Comparison of ENCODE assay signal across 12 cellular contexts in the genomic region with DNA sequence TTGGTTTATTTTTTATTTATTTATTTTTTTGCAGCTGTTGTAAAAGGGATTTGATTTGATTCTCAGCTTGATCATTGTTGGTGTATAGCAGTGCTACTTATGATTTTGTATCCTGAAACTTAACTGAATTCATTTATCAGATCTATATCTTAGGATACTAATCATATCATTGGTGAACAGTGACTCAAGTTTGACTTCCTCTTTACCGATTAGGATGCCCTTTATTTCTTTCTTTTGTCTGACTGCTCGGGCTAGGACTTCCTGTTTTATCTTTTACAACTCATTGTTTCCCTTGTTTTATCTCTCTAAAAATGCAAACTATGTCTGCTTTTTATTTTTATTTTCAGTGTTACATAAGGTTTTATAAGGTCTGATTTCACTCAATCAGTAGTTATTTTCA. TPM values are rescaled to one million over a fixed set of nuclear protein-coding genes. Genes with fewer than 3 reads are reported as not detected.
DNase-seq lines count a peak whose midpoint lies in the region; ATAC-seq, FAIRE-seq and TF ChIP-seq lines count a peak whose summit lies in the region.
"Had no signal": no experiment of that assay in that cellular context is flagged by ENCODE, and none has a peak within 500 bp of the region (broad histone marks: within the 10 kb centered on the region; RNA-seq: fewer than 3 reads in every experiment).

No MANE protein-coding gene starts in this region.

- peaks cover 0 to 3% of the 10 kb centered on the region in 2 experiments; a peak in 2 of 4 replicates for H3K4me1 Mint-ChIP-seq in H9

- no peak overlapping the region for H3K9ac ChIP-seq in BLaER1
- no peak overlapping the region for H3K9ac ChIP-seq in H9 (ENCODE audit: extremely low read depth, insufficient read length, low read length)

- H4K8ac ChIP-seq in H9 (replicated peaks; ENCODE audit: insufficient read length, low read depth, low read length): no peak overlapping the region

- H3K4me1 ChIP-seq in BLaER1 (peaks cover 20% of the 10 kb centered on the region), H9 (ENCODE audit: insufficient read depth, low read length) (no peaks in the 10 kb centered on the region)

- H3K4me2 ChIP-seq in BLaER1: peak overlapping the region; percentile 31
- no peak overlapping the region for H3K4me2 ChIP-seq in H9 (ENCODE audit: insufficient read depth, insufficient read length, low read length)

- H2BK12ac ChIP-seq in H9 (ENCODE audit: insufficient read length, low read depth, low read length): no peak overlapping the region

- H4K20me1 ChIP-seq in BLaER1: peaks cover 3% of the 10 kb centered on the region; the same call in 1 of the 2 replicates
- no peaks in the 10 kb centered on the region for H4K20me1 ChIP-seq in H9 (ENCODE audit: control insufficient read depth, insufficient read depth, insufficient read length)

- H3K79me1 ChIP-seq in H9 (ENCODE audit: insufficient read depth, low read depth, low read length, poor library complexity, severe bottlenecking): no peaks in the 10 kb centered on the region

- no peak overlapping the region for H3K27ac ChIP-seq in BLaER1
- H3K27ac ChIP-seq in H9 (ENCODE audit: insufficient read length, low read depth, low read length): no peak overlapping the region
- H3K27ac ChIP-seq: C4-2B had no signal

- no peak overlapping the region for H2AK5ac ChIP-seq in H9 (ENCODE audit: insufficient read length, low read length)

- DNase-seq in H54 (ENCODE audit: insufficient read length, low spot score) (no peak), fibroblast of pulmonary artery (ENCODE audit: low read depth) (no peak), ecto neural progenitor cell (ENCODE audit: low spot score) (no peak), H9 (no peak)
- no peak for DNase-seq in stimulated activated CD4-positive, alpha-beta T cell treated with anti-CD3 and anti-CD28 coated beads, Interleukin-4, amount 100 ng/mL, for 24 hours
- DNase-seq: amygdala; foreskin fibroblast; stimulated activated CD4-positive, alpha-beta T cell treated with anti-CD3 and anti-CD28 coated beads, Interleukin-4, amount 100 ng/mL, for 4 hours had no signal

- H3K4ac ChIP-seq in H9 (ENCODE audit: low read depth, low read length): no peak overlapping the region

- H3K36me3 ChIP-seq in BLaER1: peaks cover 39% of the 10 kb centered on the region

- H3K23ac ChIP-seq in H9 (ENCODE audit: insufficient read length, low read depth, low read length): no peak overlapping the region

- no peak for TF ChIP-seq CTCF in fibroblast of pulmonary artery (IDR thresholded peaks at IDR 0.05; ENCODE audit: low read length, missing control alignments)
- TF ChIP-seq CTCF in H9 (conservative IDR thresholded peaks at IDR 0.05): no peak

- no peak overlapping the region for H2BK5ac ChIP-seq in H9 (ENCODE audit: insufficient read length, low read length)

- no peak overlapping the region for H3K14ac ChIP-seq in H9 (ENCODE audit: insufficient read depth, low read length)

- FAIRE-seq in H54 (lab: Jason Lieb, UNC): peak; percentile 90

- no peak overlapping the region for H3T11ph ChIP-seq in H9 (ENCODE audit: low read length)

- no CpG with 5 or more reads among the region's 2 CpGs for WGBS in H9 (ENCODE audit: extremely low coverage, insufficient read length, low lambda C conversion rate)

- H4K91ac ChIP-seq in H9 (ENCODE audit: insufficient read length, low read depth, low read length): no peak overlapping the region

- H3K4me3 ChIP-seq in BLaER1: no peak overlapping the region
- H3K4me3 ChIP-seq in fibroblast of pulmonary artery (replicated peaks; ENCODE audit: low read depth, low read length): peak overlapping the region; percentile 3

- peaks cover 8% of the 10 kb centered on the region in 2 experiments for H3K9me3 Mint-ChIP-seq in H9

- ATAC-seq in SK-N-SH treated with all-trans-retinoic acid at 6 μM for 48 hours (peak; percentile 14; the same call in 1 of the 3 replicates), HG03457 (IDR thresholded peaks at IDR 0.05; ENCODE audit: unreplicated experiment) (no peak)

- peaks cover 0 to 1% (median 0%) of the 10 kb centered on the region in 3 experiments; a peak in 1 of 7 replicates for H3K36me3 Mint-ChIP-seq in H9 (ENCODE audit: insufficient read depth in 1 of 3, low read depth in 3 of 3)

- H3K27me3 Mint-ChIP-seq in H9 (ENCODE audit: low read depth): no peaks in the 10 kb centered on the region

- H3K27me3 ChIP-seq in BLaER1: no peaks in the 10 kb centered on the region
- H3K27me3 ChIP-seq in H9 (ENCODE audit: insufficient read depth, low read length): no peaks in the 10 kb centered on the region

- H2BK20ac ChIP-seq in H9 (ENCODE audit: low read depth, low read length, poor library complexity, severe bottlenecking): no peak overlapping the region

- no peaks in the 10 kb centered on the region for H3K23me2 ChIP-seq in H9 (ENCODE audit: insufficient read length, low read depth, low read length, poor library complexity, severe bottlenecking)

- no peak overlapping the region for H3K18ac ChIP-seq in H9 (ENCODE audit: insufficient read length, low read depth, low read length)

- no peak overlapping the region for H2BK15ac ChIP-seq in H9 (ENCODE audit: low read depth, low read length)

- H3K4me3 Mint-ChIP-seq in H9: no peak overlapping the region

- H2BK120ac ChIP-seq in H9 (ENCODE audit: low read depth, low read length, poor library complexity, severe bottlenecking): no peak overlapping the region

- no peak overlapping the region for H3K56ac ChIP-seq in H9 (ENCODE audit: insufficient read length, low read depth, low read length)

- TF ChIP-seq POLR2A in H54 (IDR thresholded peaks at IDR 0.05; ENCODE audit: low read depth, low read length): no peak

- H3K9me3 ChIP-seq in BLaER1: peaks cover 12% of the 10 kb centered on the region
- H3K9me3 ChIP-seq in H9 (ENCODE audit: control insufficient read depth, low read depth, low read length): no peaks in the 10 kb centered on the region

- H3K27ac Mint-ChIP-seq in H9: peak overlapping the region in 1 of 3 experiments; percentile 83; a peak in 1 of 7 replicates

- H4K5ac ChIP-seq in H9 (ENCODE audit: insufficient read length, low read depth, low read length): no peak overlapping the region

- no peaks in the 10 kb centered on the region for H3K79me2 ChIP-seq in H9 (ENCODE audit: insufficient read depth, low read length)

- no peak overlapping the region for H2AFZ ChIP-seq in H9 (ENCODE audit: low read length)

TF ChIP-seq in SK-N-SH treated with all-trans-retinoic acid at 6 μM for 48 hours, 23 proteins besides CTCF, POLR2A, EP300 and RAD21:
- no peak for TF ChIP-seq ESRRG (CRISPR knock-in tag; IDR thresholded peaks at IDR 0.05)

RNA-seq across cellular contexts. Expression of gene SP100, which starts 23.6 kb away (rescaled TPM):
- total RNA-seq in H9 (2021): 0.28 and 0.86 TPM in 2 replicates
